ENCODE assay signal across 21 cellular contexts in genomic region chr12:71139153-71139735, GRCh38. TPM values are rescaled to one million over a fixed set of nuclear protein-coding genes. Genes with fewer than 3 reads are reported as not detected.
DNase-seq lines count a peak whose midpoint lies in the region; ATAC-seq, FAIRE-seq and TF ChIP-seq lines count a peak whose summit lies in the region.
"Had no signal": no experiment of that assay in that cellular context is flagged by ENCODE, and none has a peak within 500 bp of the region (broad histone marks: within the 10 kb centered on the region; RNA-seq: fewer than 3 reads in every experiment).

No MANE protein-coding gene starts in this region.

- no peak overlapping the region for H3K9ac ChIP-seq in neural progenitor cell
- H3K9ac ChIP-seq: GM23248 had no signal

- no TSS peak for BruUV-seq in Caco-2 (replicated peaks; lab: Mats Ljungman, UMichigan)

- no peaks in the 10 kb centered on the region for H4K20me1 ChIP-seq in neural progenitor cell (ENCODE audit: low read depth)

- no peaks in the 10 kb centered on the region for H3F3A ChIP-seq in neural progenitor cell (ENCODE audit: low read depth)

- FAIRE-seq in colon (lab: Jason Lieb, UNC), result peak; percentile 24
- FAIRE-seq: GM19239 had no signal

- peak overlapping the region; percentile 39 for H2AFZ ChIP-seq in neural progenitor cell (replicated peaks)
- H2AFZ ChIP-seq: GM23248 had no signal

- H3K27ac Mint-ChIP-seq in Caco-2 (ENCODE audit: unreplicated experiment) (peak overlapping the region; percentile 88), neural progenitor cell (no peak overlapping the region)
- H3K27ac Mint-ChIP-seq in stimulated activated naive CD8-positive, alpha-beta T cell treated with anti-CD3 and anti-CD28 coated beads, Interleukin-15, amount 100 ng/mL, for 72 hours, result no peak overlapping the region
- H3K27ac Mint-ChIP-seq: CD4-positive, alpha-beta T cell had no signal

- peaks cover 19% of the 10 kb centered on the region for H3K9me3 Mint-ChIP-seq in Caco-2 (ENCODE audit: unreplicated experiment)
- no peaks in the 10 kb centered on the region for H3K9me3 Mint-ChIP-seq in neural progenitor cell
- H3K9me3 Mint-ChIP-seq in stimulated activated naive CD8-positive, alpha-beta T cell treated with anti-CD3 and anti-CD28 coated beads, Interleukin-15, amount 100 ng/mL, for 72 hours, result peaks cover 0 to 4% of the 10 kb centered on the region in 2 donors
- H3K9me3 Mint-ChIP-seq: CD4-positive, alpha-beta T cell had no signal

- H3K4me3 ChIP-seq in Caco-2 (ENCODE audit: low read depth, low read length) (no peak overlapping the region), neural progenitor cell (no peak overlapping the region), BE2C (ENCODE audit: low read depth, low read length) (no peak overlapping the region)
- H3K4me3 ChIP-seq: GM23248, SJCRH30 had no signal

- H3K36me3 ChIP-seq in Caco-2 (ENCODE audit: control insufficient read depth, insufficient read depth, low read length) (no peaks in the 10 kb centered on the region; the same call in 1 of the 2 replicates), neural progenitor cell (no peaks in the 10 kb centered on the region), BE2C (no peaks in the 10 kb centered on the region)
- H3K36me3 ChIP-seq: SJCRH30 had no signal

- H3K4me3 Mint-ChIP-seq in Caco-2 (ENCODE audit: unreplicated experiment) (peak overlapping the region; percentile 60), neural progenitor cell (no peak overlapping the region)
- no peak overlapping the region for H3K4me3 Mint-ChIP-seq in stimulated activated naive CD8-positive, alpha-beta T cell treated with anti-CD3 and anti-CD28 coated beads, Interleukin-15, amount 100 ng/mL, for 72 hours
- H3K4me3 Mint-ChIP-seq: CD4-positive, alpha-beta T cell had no signal

- H3K27ac ChIP-seq in neural progenitor cell, result no peak overlapping the region
- H3K27ac ChIP-seq: GM23248, SJCRH30 had no signal

- H3K27me3 ChIP-seq in Caco-2 (replicated peaks; ENCODE audit: control insufficient read depth, insufficient read depth, low read length) (no peaks in the 10 kb centered on the region), neural progenitor cell (no peaks in the 10 kb centered on the region), BE2C (no peaks in the 10 kb centered on the region)
- H3K27me3 ChIP-seq: SJCRH30 had no signal

- intact Hi-C loops in Caco-2 (cut with micrococcal nuclease; ENCODE audit: unreplicated experiment), result loop anchor here (2.0 kb wide), 1 partner anchor 20 kb away; no protein-coding TSS in a partner anchor

- DNase-seq in Caco-2, result peak; percentile 45 to 81
- DNase-seq in left lobe of liver (ENCODE audit: low spot score), result no peak
- no peak for DNase-seq in neural progenitor cell (ENCODE audit: low spot score)
- DNase-seq in NOMO-1 treated with dmso at 0.1 percent for 144 hours (lab: John Stamatoyannopoulos, UW; ENCODE audit: unreplicated experiment), result no peak
- DNase-seq in BE2C, result no peak
- DNase-seq in stimulated activated naive CD8-positive, alpha-beta T cell treated with anti-CD3 and anti-CD28 coated beads, Interleukin-15, amount 100 ng/mL, for 72 hours, result no peak
- no peak for DNase-seq in NCI-H1105 (lab: John Stamatoyannopoulos, UW)
- DNase-seq: CD4-positive, alpha-beta T cell; GF-D8; GM23248; HCEC 1CT; NCI-H1417; NCI-H187; NCI-H2107; NCI-H2227 treated with DMSO at 0.1 percent for 48 hours; NCI-H524; NCI-H82; SJCRH30 had no signal

- H3K36me3 Mint-ChIP-seq in Caco-2 (ENCODE audit: insufficient read depth, unreplicated experiment) (peaks cover 36% of the 10 kb centered on the region), neural progenitor cell (no peaks in the 10 kb centered on the region)

- H3K79me2 ChIP-seq in neural progenitor cell (ENCODE audit: low read depth), result no peaks in the 10 kb centered on the region

- TF ChIP-seq CTCF in Caco-2 (IDR thresholded peaks at IDR 0.05; ENCODE audit: insufficient read depth in 1 of 2, low read depth in 1 of 2, low read length in 1 of 2, severe bottlenecking in 1 of 2, unreplicated experiment in 1 of 2) (no peak), neural progenitor cell (IDR thresholded peaks at IDR 0.05) (no peak), BE2C (IDR thresholded peaks at IDR 0.05; ENCODE audit: low read depth, low read length) (no peak)

- ATAC-seq in left lobe of liver, result peak; percentile 74
- no peak for ATAC-seq in stimulated activated naive CD8-positive, alpha-beta T cell treated with anti-CD3 and anti-CD28 coated beads, Interleukin-15, amount 100 ng/mL, for 72 hours

- H3K4me1 ChIP-seq in Caco-2, result peaks cover 22% of the 10 kb centered on the region
- peaks cover 15% of the 10 kb centered on the region for H3K4me1 ChIP-seq in neural progenitor cell
- peaks cover 3% of the 10 kb centered on the region; the same call in 1 of the 2 replicates for H3K4me1 ChIP-seq in BE2C
- H3K4me1 ChIP-seq: SJCRH30 had no signal

- H3K4me1 Mint-ChIP-seq in Caco-2 (ENCODE audit: low read depth, unreplicated experiment), result peaks cover 24% of the 10 kb centered on the region
- peaks cover 11% of the 10 kb centered on the region for H3K4me1 Mint-ChIP-seq in neural progenitor cell
- H3K4me1 Mint-ChIP-seq in stimulated activated naive CD8-positive, alpha-beta T cell treated with anti-CD3 and anti-CD28 coated beads, Interleukin-15, amount 100 ng/mL, for 72 hours, result no peaks in the 10 kb centered on the region

- CTCF ChIA-PET in Caco-2 (lab: Charles Lee), result no interaction called here

- POLR2A ChIA-PET in Caco-2 (lab: Charles Lee), result no interaction called here

- H3K4me2 ChIP-seq in neural progenitor cell, result no peak overlapping the region

- H3K9me3 ChIP-seq in Caco-2 (no peaks in the 10 kb centered on the region), neural progenitor cell (ENCODE audit: low read depth) (no peaks in the 10 kb centered on the region), BE2C (no peaks in the 10 kb centered on the region)
- H3K9me3 ChIP-seq: SJCRH30 had no signal

- H3K27me3 Mint-ChIP-seq in Caco-2 (ENCODE audit: insufficient read depth, unreplicated experiment), result no peaks in the 10 kb centered on the region
- H3K27me3 Mint-ChIP-seq in neural progenitor cell (ENCODE audit: insufficient read depth, low read depth), result no peaks in the 10 kb centered on the region
- no peaks in the 10 kb centered on the region for H3K27me3 Mint-ChIP-seq in stimulated activated naive CD8-positive, alpha-beta T cell treated with anti-CD3 and anti-CD28 coated beads, Interleukin-15, amount 100 ng/mL, for 72 hours
- H3K27me3 Mint-ChIP-seq: CD4-positive, alpha-beta T cell had no signal

RNA-seq across cellular contexts. Expression of gene TSPAN8, which starts 18.6 kb away (rescaled TPM):
- total RNA-seq in Caco-2 (2022), result 86.4 and 99.9 TPM in 2 replicates
- 12.0 TPM for total RNA-seq in left lobe of liver
- total RNA-seq in neural progenitor cell (ENCODE audit: low replicate concordance), result not detected in 2 replicates
- 64.7 TPM for polyA plus RNA-seq in BE2C (2012; ENCODE audit: insufficient read depth, insufficient read length, low read depth)
- total RNA-seq: CD4-positive, alpha-beta T cell; GM23248 had no signal
- polyA plus RNA-seq: BJ, GM23248 had no signal

Comparison
In these comparisons a context has a peak if more than half of its experiments do, and no peak if none do; other contexts are left out.
1. DNase-seq: peak in Caco-2 (2 of 2); none in left lobe of liver (single experiment), neural progenitor cell (single experiment), NOMO-1 treated with dmso at 0.1 percent for 144 hours (single experiment), BE2C (single experiment), stimulated activated naive CD8-positive, alpha-beta T cell treated with anti-CD3 and anti-CD28 coated beads, Interleukin-15, amount 100 ng/mL, for 72 hours (0 of 2) and NCI-H1105 (single experiment).
2. RNA of gene TSPAN8, which starts 18.6 kb away (total RNA-seq): 86.4 to 99.9 TPM in Caco-2 and 12.0 TPM in left lobe of liver (single experiment); not detected in neural progenitor cell; every median in the first group is over 10 times any median in the second.